Comparison of ENCODE assay signal across 2 cellular contexts in genomic region chr15:64351265-64351664, GRCh38.
TF ChIP-seq lines count a peak whose summit lies in the region.

No MANE protein-coding gene starts in this region.

TF ChIP-seq in SK-N-SH, 30 proteins besides CTCF, POLR2A, EP300 and RAD21 (continued from another document):
- no peak for TF ChIP-seq ZBTB33 (IDR thresholded peaks at IDR 0.05; ENCODE audit: borderline replicate concordance, low read depth)
- no peak for TF ChIP-seq FOXJ3 (CRISPR knock-in tag; IDR thresholded peaks at IDR 0.05)
- TF ChIP-seq ELF1 (IDR thresholded peaks at IDR 0.05): no peak
- TF ChIP-seq FOXM1 (IDR thresholded peaks at IDR 0.05; ENCODE audit: low read depth): no peak
- TF ChIP-seq NRF1 (IDR thresholded peaks at IDR 0.05; ENCODE audit: low read depth, low read length): no peak
- TF ChIP-seq SMC3 (IDR thresholded peaks at IDR 0.05; ENCODE audit: low read depth, low read length): no peak
- no peak for TF ChIP-seq MAX (IDR thresholded peaks at IDR 0.05; ENCODE audit: low read depth)
- no peak for TF ChIP-seq TEAD4 (IDR thresholded peaks at IDR 0.05; ENCODE audit: borderline replicate concordance, insufficient read depth)
- no peak for TF ChIP-seq FOSL2 (IDR thresholded peaks at IDR 0.05; ENCODE audit: borderline replicate concordance, low read depth)
- TF ChIP-seq POLR2AphosphoS5 (IDR thresholded peaks at IDR 0.05; ENCODE audit: low read depth, low read length): no peak
- TF ChIP-seq GABPA (IDR thresholded peaks at IDR 0.05; ENCODE audit: low read depth): no peak
- TF ChIP-seq PBX3 (IDR thresholded peaks at IDR 0.05): peak; percentile 64
- no peak for TF ChIP-seq MEF2A (IDR thresholded peaks at IDR 0.05; ENCODE audit: borderline replicate concordance, low read depth)
- no peak for TF ChIP-seq TAF1 (IDR thresholded peaks at IDR 0.05; ENCODE audit: borderline replicate concordance, low read depth, low read length)

TF ChIP-seq in SK-N-SH treated with all-trans-retinoic acid at 6 μM for 48 hours, 23 proteins besides CTCF, POLR2A, EP300 and RAD21 (continued from another document):
- no peak for TF ChIP-seq TCF4 (CRISPR knock-in tag; IDR thresholded peaks at IDR 0.05; ENCODE audit: borderline replicate concordance)
